Comparison of ENCODE assay signal across 12 cellular contexts in genomic region chr7:157444011-157444842, GRCh38.
"Had no signal": no experiment of that assay in that cellular context is flagged by ENCODE, and none has a peak within 500 bp of the region (broad histone marks: within the 10 kb centered on the region; RNA-seq: fewer than 3 reads in every experiment).

No MANE protein-coding gene starts in this region.

- H3K4me1 Mint-ChIP-seq: activated CD4-positive, alpha-beta T cell treated with anti-CD3 and anti-CD28 coated beads, Interleukin-2, amount 10 ng/mL, durations not matched to agents 7 days and 5 days; natural killer cell; stimulated activated naive B cell treated with anti-CD40 and anti-IgM and Interleukin-4, amounts not matched to agents 10 μg/mL and 1 μg/mL and 100 μg/mL, for 72 hours; WTC11 had no signal

- DNase-seq: activated CD4-positive, alpha-beta T cell treated with anti-CD3 and anti-CD28 coated beads, Interleukin-2, amount 10 ng/mL, durations not matched to agents 7 days and 5 days; activated naive CD4-positive, alpha-beta T cell treated with Interleukin-2 at 50 U/mL for 16 hours; effector memory CD8-positive, alpha-beta T cell; erythroblast; mammary epithelial cell; natural killer cell; SHP77; stimulated activated naive B cell treated with anti-CD40 and anti-IgM and Interleukin-4, amounts not matched to agents 10 μg/mL and 1 μg/mL and 100 μg/mL, for 72 hours had no signal

- H3K4me3 Mint-ChIP-seq: activated CD4-positive, alpha-beta T cell treated with anti-CD3 and anti-CD28 coated beads, Interleukin-2, amount 10 ng/mL, durations not matched to agents 7 days and 5 days; central memory CD8-positive, alpha-beta T cell; effector memory CD8-positive, alpha-beta T cell; natural killer cell; stimulated activated naive B cell treated with anti-CD40 and anti-IgM and Interleukin-4, amounts not matched to agents 10 μg/mL and 1 μg/mL and 100 μg/mL, for 72 hours; WTC11 had no signal

- ATAC-seq: effector memory CD8-positive, alpha-beta T cell; natural killer cell; SK-N-SH treated with all-trans-retinoic acid at 6 μM for 48 hours; stimulated activated naive B cell treated with anti-CD40 and anti-IgM and Interleukin-4, amounts not matched to agents 10 μg/mL and 1 μg/mL and 100 μg/mL, for 72 hours; WTC11 had no signal

- H3K36me3 Mint-ChIP-seq: natural killer cell had no signal

- H3K4me3 ChIP-seq: ovary had no signal

- H3K9me3 ChIP-seq: ovary had no signal

- H3K9me3 Mint-ChIP-seq: activated CD4-positive, alpha-beta T cell treated with anti-CD3 and anti-CD28 coated beads, Interleukin-2, amount 10 ng/mL, durations not matched to agents 7 days and 5 days; central memory CD8-positive, alpha-beta T cell; effector memory CD8-positive, alpha-beta T cell; natural killer cell had no signal

- H3K36me3 ChIP-seq: ovary had no signal

- H3K27ac ChIP-seq: ovary had no signal

- H3K27me3 ChIP-seq: ovary had no signal

- H3K27me3 Mint-ChIP-seq: activated CD4-positive, alpha-beta T cell treated with anti-CD3 and anti-CD28 coated beads, Interleukin-2, amount 10 ng/mL, durations not matched to agents 7 days and 5 days had no signal

- H3K27ac Mint-ChIP-seq: activated CD4-positive, alpha-beta T cell treated with anti-CD3 and anti-CD28 coated beads, Interleukin-2, amount 10 ng/mL, durations not matched to agents 7 days and 5 days; effector memory CD8-positive, alpha-beta T cell; natural killer cell; stimulated activated naive B cell treated with anti-CD40 and anti-IgM and Interleukin-4, amounts not matched to agents 10 μg/mL and 1 μg/mL and 100 μg/mL, for 72 hours; WTC11 had no signal
